Comparison of ENCODE assay signal across 34 cellular contexts in the genomic region with DNA sequence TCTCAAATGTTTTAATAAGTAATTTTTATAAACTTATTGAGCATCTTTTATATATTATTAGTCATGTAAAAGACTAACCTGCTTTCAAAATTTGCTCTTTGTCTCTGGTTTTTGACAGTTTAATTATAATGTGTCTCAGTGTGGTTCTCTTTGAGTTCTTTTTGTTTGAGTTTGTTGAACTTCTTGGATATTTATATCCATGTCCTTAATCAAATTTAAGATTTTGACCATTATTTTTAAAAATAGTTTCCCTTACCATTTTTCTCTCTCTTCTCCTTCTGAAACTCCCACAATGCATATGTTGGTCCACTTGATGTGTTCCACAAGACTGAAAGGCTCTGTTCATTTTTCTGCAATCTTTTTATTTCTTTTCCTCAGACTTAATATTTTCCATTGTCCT.
"Had no signal": no experiment of that assay in that cellular context is flagged by ENCODE, and none has a peak within 500 bp of the region (broad histone marks: within the 10 kb centered on the region; RNA-seq: fewer than 3 reads in every experiment).

No MANE protein-coding gene starts in this region.

- DNase-seq: Karpas-422, Kasumi-1, MG63, MM.1S, MV-4-11, NCI-H1048, NCI-H1092, NCI-H1092 treated with DMSO at 0.1 percent for 48 hours, NCI-H1105, NCI-H1105 treated with DMSO at 0.1 percent for 48 hours, NCI-H1417, NCI-H1417 treated with DMSO at 0.1 percent for 48 hours, NCI-H1436, NCI-H1436 treated with DMSO at 0.1 percent for 48 hours, NCI-H146, NCI-H1694, NCI-H1694 treated with DMSO at 0.1 percent for 48 hours, NCI-H187, NCI-H187 treated with DMSO at 0.1 percent for 48 hours, NCI-H1930, NCI-H2029, NCI-H2029 treated with DMSO at 0.1 percent for 48 hours, NCI-H2081, NCI-H2081 treated with DMSO at 0.1 percent for 48 hours, NCI-H2107, NCI-H2171, NCI-H2171 treated with DMSO at 0.1 percent for 48 hours, NCI-H2227 treated with DMSO at 0.1 percent for 48 hours, NCI-H226, NCI-H345, NCI-H446, NCI-H446 treated with DMSO at 0.1 percent for 48 hours, NCI-H510A, NCI-H510A treated with DMSO at 0.1 percent for 48 hours had no signal

- H3K36me3 ChIP-seq: MG63 had no signal

- H3K4me3 ChIP-seq: MG63 had no signal

- H3K9me3 ChIP-seq: MG63 had no signal
